In genomic region chr13:103093649-103094048, GRCh38 we compare ENCODE assay signal across 20 cellular contexts. TPM values are rescaled to one million over a fixed set of nuclear protein-coding genes. Genes with fewer than 3 reads are reported as not detected.
"Had no signal": no experiment of that assay in that cellular context is flagged by ENCODE, and none has a peak within 500 bp of the region (broad histone marks: within the 10 kb centered on the region; RNA-seq: fewer than 3 reads in every experiment).

No MANE protein-coding gene starts in this region.

RNA-seq across cellular contexts. Expression of gene SLC10A2, which starts 27.4 kb away (rescaled TPM):
- total RNA-seq: activated naive CD4-positive, alpha-beta T cell treated with anti-CD3 and anti-CD28 coated beads for 36 hours; activated naive CD4-positive, alpha-beta T cell treated with anti-CD3 and anti-CD28 coated beads, Interleukin-2, amount 50 U/mL, for 72 hours; activated naive CD8-positive, alpha-beta T cell treated with anti-CD3 and anti-CD28 coated beads for 36 hours; activated naive CD8-positive, alpha-beta T cell treated with anti-CD3 and anti-CD28 coated beads, Interleukin-2, amount 10 ng/mL, durations not matched to agents 7 days and 5 days; activated T-cell treated with anti-CD3 and anti-CD28 coated beads, Interleukin-2, amount 50 U/mL, for 4 hours; activated T-cell treated with anti-CD3 and anti-CD28 coated beads, Interleukin-2, amount 50 U/mL, for 72 hours; activated T-helper 1 cell treated with anti-CD3 and anti-CD28 coated beads, Interleukin-12 subunit alpha, Interleukin-12 subunit beta, Interleukin-2, Interleukin-4 antibody, amounts not matched to agents 30 ng/mL and 10 ng/mL and 1 ng/mL, durations not matched to agents 14 hours and 24 hours and 36 hours; activated T-helper 17 cell treated with anti-CD3 and anti-CD28 coated beads, Interleukin-2, amount 50 U/mL, for 72 hours; activated T-helper 2 cell treated with anti-CD3 and anti-CD28 coated beads, Interferon-gamma antibody, Interleukin-2, Interleukin-4, amounts not matched to agents 10 μg/mL and 5 μg/mL and 100 μg/mL, durations not matched to agents 14 hours and 24 hours and 36 hours; adrenal gland; aorta; ascending aorta; astrocyte; body of pancreas; bronchial epithelial cell; cardiac muscle cell; cardiac septum; cerebellum; chondrocyte had no signal
- polyA plus RNA-seq: adipose tissue, adrenal gland, cardiac muscle cell had no signal
